ENCODE assay signal across 10 cellular contexts in genomic region chr17:80518392-80518791, GRCh38.
"Had no signal": no experiment of that assay in that cellular context is flagged by ENCODE, and none has a peak within 500 bp of the region (broad histone marks: within the 10 kb centered on the region; RNA-seq: fewer than 3 reads in every experiment).

No MANE protein-coding gene starts in this region.

- H3K4me3 ChIP-seq: GM23248, GM23338, HAP-1 had no signal

- H3K9me3 ChIP-seq: HAP-1 had no signal

- H3K36me3 ChIP-seq: HAP-1 had no signal

- H3K4me1 ChIP-seq: HAP-1 had no signal

- H2AFZ ChIP-seq: GM23248, GM23338 had no signal

- ATAC-seq: GM23338, HCT116 had no signal

- FAIRE-seq: H54 had no signal

- H3K9ac ChIP-seq: GM23248 had no signal

- DNase-seq: GM23248, GOT3, H7, H9, HCEC 1CT, HFFc6 had no signal

- H3K27ac ChIP-seq: GM23248 had no signal

- H3K4me2 ChIP-seq: GM23338 had no signal
